In the genomic region with DNA sequence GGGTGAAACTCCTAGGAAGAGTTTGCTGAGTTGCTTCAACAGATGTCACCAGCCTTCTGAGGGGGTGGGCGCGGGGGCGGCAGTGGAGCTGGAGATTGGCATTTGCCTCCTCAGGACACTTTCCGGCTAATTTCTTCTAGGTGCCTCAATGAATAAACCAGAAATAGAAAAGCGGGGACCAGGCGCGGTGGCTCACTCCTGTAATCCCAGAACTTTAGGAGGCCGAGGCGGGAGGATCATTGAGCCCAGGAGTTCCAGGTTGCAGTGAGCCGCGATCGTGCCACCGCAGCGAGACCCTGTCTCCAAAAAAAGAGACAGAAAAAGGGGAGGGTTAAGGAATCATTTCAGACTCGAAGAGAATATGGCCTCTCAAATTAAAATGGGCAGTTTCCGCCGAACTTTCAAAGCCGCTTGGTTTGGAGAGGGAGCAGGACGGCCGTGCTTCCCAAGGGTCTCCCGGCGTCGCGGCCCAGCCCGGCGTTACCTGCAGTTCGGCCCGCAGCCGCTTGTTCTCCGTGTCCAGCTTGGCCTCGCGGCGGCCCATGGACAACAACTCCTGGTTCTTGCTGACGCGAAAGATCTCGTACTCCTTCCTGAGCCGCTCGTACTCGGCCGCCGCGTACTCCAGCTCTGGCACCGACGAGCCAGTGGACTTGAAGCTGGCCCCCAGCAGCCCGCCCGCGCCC, we compare ENCODE assay signal across 7 cellular contexts. TPM values are rescaled to one million over a fixed set of nuclear protein-coding genes. Genes with fewer than 3 reads are reported as not detected.
A peak's percentile ranks its signal among the peaks of the same experiment; 100 is the strongest.
DNase-seq lines count a peak whose midpoint lies in the region; ATAC-seq and TF ChIP-seq lines count a peak whose summit lies in the region.

No MANE protein-coding gene starts in this region.

- peak overlapping the region; percentile 93 to 95 for H3K4me3 Mint-ChIP-seq in activated T-cell treated with anti-CD3 and anti-CD28 coated beads, Interleukin-2, amount 50 U/mL, for 72 hours

- TF ChIP-seq CTCF in HCT116 (IDR thresholded peaks at IDR 0.05 in 2 of 3, conservative IDR thresholded peaks at IDR 0.05 in 1 of 3; ENCODE audit: borderline replicate concordance in 1 of 3, insufficient read depth in 1 of 3, low read depth in 2 of 3, low read length in 2 of 3) = peak in 1 of 3 experiments; percentile 23; a peak in 2 of 6 replicates
- TF ChIP-seq CTCF in neural cell (IDR thresholded peaks at IDR 0.05; ENCODE audit: poor library complexity, severe bottlenecking) = peak; percentile 44

- TF ChIP-seq RAD21 in HCT116 (IDR thresholded peaks at IDR 0.05; ENCODE audit: low read depth) (no peak), neural cell (conservative IDR thresholded peaks at IDR 0.05) (no peak)

- H3K9me3 ChIP-seq in HCT116 (ENCODE audit: control insufficient read depth in 1 of 2, insufficient read depth in 1 of 2, low read depth in 1 of 2, low read length in 2 of 2) = no peaks in the 10 kb centered on the region
- no peaks in the 10 kb centered on the region for H3K9me3 ChIP-seq in neural cell (ENCODE audit: low read length)

- peaks cover 7 to 20% of the 10 kb centered on the region in 2 experiments; a peak in 3 of 4 replicates for H3K4me1 ChIP-seq in HCT116 (ENCODE audit: control insufficient read depth in 1 of 2, insufficient read depth in 2 of 2, low read length in 2 of 2)

- H3K36me3 Mint-ChIP-seq in activated T-cell treated with anti-CD3 and anti-CD28 coated beads, Interleukin-2, amount 50 U/mL, for 72 hours (ENCODE audit: insufficient read depth in 2 of 2) = peaks cover 4 to 5% of the 10 kb centered on the region in 2 donors

- RAD21 ChIA-PET in HCT116 (lab: Charles Lee; ENCODE audit: low non-redundant PET in 1 of 2, low total read pairs in 2 of 2, uncharacterized antibody in 2 of 2, unreplicated experiment in 2 of 2) = no interaction called here

- no peaks in the 10 kb centered on the region for H3K9me2 ChIP-seq in HCT116 (ENCODE audit: insufficient read depth)
- H3K9me2 ChIP-seq in neural cell (ENCODE audit: insufficient read depth, low read length) = no peaks in the 10 kb centered on the region

- no peaks in the 10 kb centered on the region for H3K27me3 ChIP-seq in HCT116 (ENCODE audit: insufficient read depth, low read length)
- no peaks in the 10 kb centered on the region for H3K27me3 ChIP-seq in neural cell (ENCODE audit: insufficient read depth, low read depth, low read length)

- H3K4me3 ChIP-seq in HCT116 (replicated peaks in 1 of 2; ENCODE audit: low read depth in 1 of 2, low read length in 2 of 2) (peak overlapping the region; percentile 78 to 79), neural cell (ENCODE audit: low read length) (peak overlapping the region; percentile 95)

- no peak overlapping the region for H2AFZ ChIP-seq in HCT116 (ENCODE audit: low read depth, low read length, poor library complexity, severe bottlenecking)
- no peak overlapping the region for H2AFZ ChIP-seq in neural cell (ENCODE audit: low read depth, low read length)

- H3K27ac Mint-ChIP-seq in activated T-cell treated with anti-CD3 and anti-CD28 coated beads, Interleukin-2, amount 50 U/mL, for 72 hours = peak overlapping the region; percentile 88

- no peak for TF ChIP-seq EP300 in neural cell (conservative IDR thresholded peaks at IDR 0.05; ENCODE audit: poor library complexity, severe bottlenecking)

- peaks cover 6% of the 10 kb centered on the region for H3K79me2 ChIP-seq in HCT116 (ENCODE audit: insufficient read depth, low read length)
- H3K79me2 ChIP-seq in neural cell (replicated peaks; ENCODE audit: insufficient read depth, low read length) = no peaks in the 10 kb centered on the region

- ATAC-seq in HCT116 = peak; percentile 51
- ATAC-seq in activated T-cell treated with anti-CD3 and anti-CD28 coated beads, Interleukin-2, amount 50 U/mL, for 72 hours (replicated peaks in 1 of 2) = no peak

- H3K4me1 Mint-ChIP-seq in activated T-cell treated with anti-CD3 and anti-CD28 coated beads, Interleukin-2, amount 50 U/mL, for 72 hours (ENCODE audit: low read depth) = peaks cover 40% of the 10 kb centered on the region

- TF ChIP-seq POLR2A in HCT116 (IDR thresholded peaks at IDR 0.05; ENCODE audit: borderline replicate concordance, extremely low read depth, insufficient read depth, insufficient read length) = no peak

- H3K27ac ChIP-seq in HCT116 (ENCODE audit: low read depth, low read length) = peak overlapping the region; percentile 59
- no peak overlapping the region for H3K27ac ChIP-seq in neural cell (ENCODE audit: low read length)

- DNase-seq in GM03348 (ENCODE audit: low spot score) (peak; percentile 70), HCT116 (ENCODE audit: low read depth, low spot score) (no peak), NCI-H2196 treated with DMSO at 0.1 percent for 48 hours (lab: John Stamatoyannopoulos, UW; ENCODE audit: unreplicated experiment) (peak; percentile 76), fibroblast of the conjunctiva (ENCODE audit: low read depth) (peak; percentile 14)
- DNase-seq in activated T-cell treated with anti-CD3 and anti-CD28 coated beads, Interleukin-2, amount 50 U/mL, for 72 hours = peak in 1 of 2 donors; percentile 16
- no peak for DNase-seq in central memory CD4-positive, alpha-beta T cell

- no peaks in the 10 kb centered on the region for H3K27me3 Mint-ChIP-seq in activated T-cell treated with anti-CD3 and anti-CD28 coated beads, Interleukin-2, amount 50 U/mL, for 72 hours (ENCODE audit: low read depth)

- CTCF ChIA-PET in HCT116 (lab: Charles Lee) = no interaction called here

- POLR2A ChIA-PET in HCT116 (lab: Charles Lee) = no interaction called here

- H3F3A ChIP-seq in neural cell (ENCODE audit: insufficient read depth, low read length, poor library complexity, severe bottlenecking) = peaks cover 10% of the 10 kb centered on the region

- BruUV-seq in HCT116 (replicated peaks; lab: Mats Ljungman, UMichigan) = no TSS peak

- intact Hi-C loops in HCT116 (cut with micrococcal nuclease) = loop anchor here (5.0 to 10.0 kb wide), 2 partner anchors 851 to 1493 kb away; a partner anchor contains a TSS

- H3K9me3 Mint-ChIP-seq in activated T-cell treated with anti-CD3 and anti-CD28 coated beads, Interleukin-2, amount 50 U/mL, for 72 hours = no peaks in the 10 kb centered on the region

- 0 out of 4 replicates have a peak, but pooled peaks cover 5% of the 10 kb centered on the region in 2 experiments for H3K36me3 ChIP-seq in HCT116 (ENCODE audit: control insufficient read depth in 1 of 2, insufficient read depth in 2 of 2, low read length in 2 of 2)
- no peaks in the 10 kb centered on the region for H3K36me3 ChIP-seq in neural cell (ENCODE audit: insufficient read depth, low read length)

- H4K20me1 ChIP-seq in HCT116 (ENCODE audit: insufficient read depth) (no peaks in the 10 kb centered on the region), neural cell (ENCODE audit: insufficient read depth) (no peaks in the 10 kb centered on the region)

- peak overlapping the region; percentile 79 for H3K9ac ChIP-seq in HCT116 (ENCODE audit: low read length)
- H3K9ac ChIP-seq in neural cell (ENCODE audit: low read length) = peak overlapping the region; percentile 26

- H3K4me2 ChIP-seq in HCT116 (ENCODE audit: low read length) (peak overlapping the region; percentile 87), neural cell (ENCODE audit: low read length) (no peak overlapping the region)

TF ChIP-seq in HCT116, 20 proteins besides CTCF, POLR2A, EP300 and RAD21:
- peak; percentile 33; the same call in 1 of the 2 replicates for TF ChIP-seq EGR1 (IDR thresholded peaks at IDR 0.05; ENCODE audit: low read depth)
- no peak for TF ChIP-seq CEBPB (IDR thresholded peaks at IDR 0.05; ENCODE audit: low read depth)

TF ChIP-seq in neural cell, 6 proteins besides CTCF, POLR2A, EP300 and RAD21:
- TF ChIP-seq MXI1 (conservative IDR thresholded peaks at IDR 0.05; ENCODE audit: poor library complexity, severe bottlenecking) = no peak
- TF ChIP-seq, protein P1, sequence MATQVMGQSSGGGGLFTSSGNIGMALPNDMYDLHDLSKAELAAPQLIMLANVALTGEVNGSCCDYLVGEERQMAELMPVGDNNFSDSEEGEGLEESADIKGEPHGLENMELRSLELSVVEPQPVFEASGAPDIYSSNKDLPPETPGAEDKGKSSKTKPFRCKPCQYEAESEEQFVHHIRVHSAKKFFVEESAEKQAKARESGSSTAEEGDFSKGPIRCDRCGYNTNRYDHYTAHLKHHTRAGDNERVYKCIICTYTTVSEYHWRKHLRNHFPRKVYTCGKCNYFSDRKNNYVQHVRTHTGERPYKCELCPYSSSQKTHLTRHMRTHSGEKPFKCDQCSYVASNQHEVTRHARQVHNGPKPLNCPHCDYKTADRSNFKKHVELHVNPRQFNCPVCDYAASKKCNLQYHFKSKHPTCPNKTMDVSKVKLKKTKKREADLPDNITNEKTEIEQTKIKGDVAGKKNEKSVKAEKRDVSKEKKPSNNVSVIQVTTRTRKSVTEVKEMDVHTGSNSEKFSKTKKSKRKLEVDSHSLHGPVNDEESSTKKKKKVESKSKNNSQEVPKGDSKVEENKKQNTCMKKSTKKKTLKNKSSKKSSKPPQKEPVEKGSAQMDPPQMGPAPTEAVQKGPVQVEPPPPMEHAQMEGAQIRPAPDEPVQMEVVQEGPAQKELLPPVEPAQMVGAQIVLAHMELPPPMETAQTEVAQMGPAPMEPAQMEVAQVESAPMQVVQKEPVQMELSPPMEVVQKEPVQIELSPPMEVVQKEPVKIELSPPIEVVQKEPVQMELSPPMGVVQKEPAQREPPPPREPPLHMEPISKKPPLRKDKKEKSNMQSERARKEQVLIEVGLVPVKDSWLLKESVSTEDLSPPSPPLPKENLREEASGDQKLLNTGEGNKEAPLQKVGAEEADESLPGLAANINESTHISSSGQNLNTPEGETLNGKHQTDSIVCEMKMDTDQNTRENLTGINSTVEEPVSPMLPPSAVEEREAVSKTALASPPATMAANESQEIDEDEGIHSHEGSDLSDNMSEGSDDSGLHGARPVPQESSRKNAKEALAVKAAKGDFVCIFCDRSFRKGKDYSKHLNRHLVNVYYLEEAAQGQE (IDR thresholded peaks at IDR 0.05; ENCODE audit: borderline replicate concordance) = no peak
- TF ChIP-seq SMC3 (conservative IDR thresholded peaks at IDR 0.05; ENCODE audit: poor library complexity) = no peak
- no peak for TF ChIP-seq POLR2AphosphoS5 (IDR thresholded peaks at IDR 0.05)
- no peak for TF ChIP-seq EZH2 (IDR thresholded peaks at IDR 0.05; ENCODE audit: borderline replicate concordance, insufficient read depth, low read length, poor library complexity, severe bottlenecking)
- no peak for TF ChIP-seq TAF1 (IDR thresholded peaks at IDR 0.05; ENCODE audit: low read depth)

RNA-seq across cellular contexts. Expression of a gene that starts 0.6 kb away (rescaled TPM):
- total RNA-seq in HCT116 (2021; ENCODE audit: unreplicated experiment) = 15.5 TPM
- 3.5 and 5.2 TPM in 2 replicates for polyA plus RNA-seq in HCT116 (2012)
- 10 to 100 TPM; 23.8 to 24.1 TPM for total RNA-seq in activated T-cell treated with anti-CD3 and anti-CD28 coated beads, Interleukin-2, amount 50 U/mL, for 72 hours
- 2.4 and 9.0 TPM in 2 replicates for polyA plus RNA-seq in neural cell
- polyA minus RNA-seq in neural cell = 4.5 and 6.8 TPM in 2 replicates

Comparison
In these comparisons a context has a peak if more than half of its experiments do, and no peak if none do; other contexts are left out.
1. DNase-seq: peak in GM03348 (single experiment), NCI-H2196 treated with DMSO at 0.1 percent for 48 hours (single experiment) and fibroblast of the conjunctiva (single experiment); none in HCT116 (single experiment) and central memory CD4-positive, alpha-beta T cell (single experiment).